Comparison of ENCODE assay signal across 16 cellular contexts in the genomic region with DNA sequence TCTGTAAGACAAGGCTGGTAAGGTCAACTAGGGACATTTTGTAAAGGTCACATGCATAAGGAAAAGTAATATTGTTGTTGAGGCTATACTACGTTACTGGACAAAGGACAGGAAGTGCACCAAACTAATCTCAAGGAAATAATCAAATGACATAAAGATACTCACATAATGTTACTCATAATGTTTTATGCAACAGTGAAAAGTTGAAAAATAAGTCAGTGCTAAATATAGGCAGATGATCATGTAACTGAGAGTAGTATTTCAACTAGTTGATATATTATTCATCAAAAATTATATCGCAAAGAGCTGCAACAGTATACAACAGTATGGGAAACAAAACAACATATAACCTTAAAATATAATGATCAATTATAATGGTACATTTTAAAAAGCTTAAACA.
A peak's percentile ranks its signal among the peaks of the same experiment; 100 is the strongest.
DNase-seq lines count a peak whose midpoint lies in the region; ATAC-seq, FAIRE-seq and TF ChIP-seq lines count a peak whose summit lies in the region.
"Had no signal": no experiment of that assay in that cellular context is flagged by ENCODE, and none has a peak within 500 bp of the region (broad histone marks: within the 10 kb centered on the region; RNA-seq: fewer than 3 reads in every experiment).

No MANE protein-coding gene starts in this region.

- no peak for FAIRE-seq in bronchial epithelial cell (lab: Jason Lieb, UNC)
- FAIRE-seq: G401.6, GM12892, H54 had no signal

- H2BK15ac ChIP-seq in IMR-90 (ENCODE audit: low read depth, low read length): peak overlapping the region; percentile 82; the same call in 2 of the 3 replicates

- H3K27ac Mint-ChIP-seq in endothelial cell (ENCODE audit: unreplicated experiment): no peak overlapping the region
- H3K27ac Mint-ChIP-seq: CD8-positive, alpha-beta T cell had no signal

- TF ChIP-seq CTCF in IMR-90 (conservative IDR thresholded peaks at IDR 0.05; ENCODE audit: low read depth, low read length) (no peak), bronchial epithelial cell (IDR thresholded peaks at IDR 0.05; ENCODE audit: insufficient read depth, low read length, severe bottlenecking) (no peak), fibroblast of pulmonary artery (IDR thresholded peaks at IDR 0.05; ENCODE audit: low read length, missing control alignments) (no peak), endothelial cell (IDR thresholded peaks at IDR 0.05; ENCODE audit: unreplicated experiment) (no peak)

- H3K36me3 ChIP-seq in IMR-90 (ENCODE audit: control insufficient read depth, insufficient read depth, low read length) (no peaks in the 10 kb centered on the region), bronchial epithelial cell (ENCODE audit: control insufficient read depth, insufficient read depth, low read length) (no peaks in the 10 kb centered on the region)
- H3K36me3 ChIP-seq: HAP-1 had no signal

- H3K79me1 ChIP-seq in IMR-90 (ENCODE audit: low read depth in 1 of 2, low read length in 2 of 2): peaks cover 17 to 26% of the 10 kb centered on the region in 2 experiments; a peak in 3 of 4 replicates

- no peak overlapping the region for H3K4me3 Mint-ChIP-seq in endothelial cell (ENCODE audit: unreplicated experiment)
- H3K4me3 Mint-ChIP-seq: CD8-positive, alpha-beta T cell had no signal

- peak overlapping the region; percentile 79 for H2BK20ac ChIP-seq in IMR-90 (ENCODE audit: low read depth, low read length)

- WGBS in IMR-90 (ENCODE audit: extremely low coverage in 2 of 2, insufficient read length in 1 of 2), 2 experiments: no CpG with 5 or more reads among the region's 2 CpGs

- no peaks in the 10 kb centered on the region for H3K27me3 Mint-ChIP-seq in endothelial cell (ENCODE audit: unreplicated experiment)

- peak overlapping the region; percentile 49; the same call in 1 of the 2 replicates for H3K4ac ChIP-seq in IMR-90 (ENCODE audit: low read depth, low read length)

- intact Hi-C loops in IMR-90 (cut with micrococcal nuclease): no loop called here

- no peak overlapping the region for H2AK9ac ChIP-seq in IMR-90 (replicated peaks; ENCODE audit: low read depth, low read length, poor library complexity)

- H2AK5ac ChIP-seq in IMR-90 (ENCODE audit: low read depth, low read length): no peak overlapping the region

- no peak overlapping the region for H2AFZ ChIP-seq in IMR-90 (replicated peaks; ENCODE audit: low read length, poor library complexity)

- no peaks in the 10 kb centered on the region for H3K9me3 Mint-ChIP-seq in endothelial cell (ENCODE audit: unreplicated experiment)

- no peak overlapping the region for H3K9ac ChIP-seq in IMR-90 (ENCODE audit: low read depth, low read length)

- in situ Hi-C loops in IMR-90 (cut with MboI; ENCODE audit: low sequenced_read_pairs): loop anchor here (25.0 kb wide), 1 partner anchor 859 kb away; no protein-coding TSS in a partner anchor

- H3K14ac ChIP-seq in IMR-90 (replicated peaks; ENCODE audit: low read depth, low read length): 0 out of 2 replicates have a peak overlapping the region, but pooled peaks have one; percentile 0

- H3K4me2 ChIP-seq in IMR-90 (ENCODE audit: low read depth, low read length): no peak overlapping the region

- CTCF ChIA-PET in IMR-90 (lab: Yijun Ruan, JAX): no interaction called here

- no peak for TF ChIP-seq POLR2A in IMR-90 (IDR thresholded peaks at IDR 0.05; ENCODE audit: low read depth, low read length)

- H2BK120ac ChIP-seq in IMR-90 (ENCODE audit: low read depth, low read length): peak overlapping the region; percentile 38

- no peaks in the 10 kb centered on the region for H3K27me3 ChIP-seq in IMR-90 (ENCODE audit: control insufficient read depth, insufficient read depth, low read length)
- no peaks in the 10 kb centered on the region for H3K27me3 ChIP-seq in bronchial epithelial cell (ENCODE audit: control insufficient read depth, insufficient read depth, low read length)

- H3K4me3 ChIP-seq in IMR-90 (ENCODE audit: insufficient read depth, low read depth, low read length): no peak overlapping the region
- no peak overlapping the region for H3K4me3 ChIP-seq in bronchial epithelial cell (ENCODE audit: low read depth, low read length)
- H3K4me3 ChIP-seq in fibroblast of pulmonary artery (replicated peaks; ENCODE audit: low read depth, low read length): no peak overlapping the region
- H3K4me3 ChIP-seq: HAP-1 had no signal

- no peaks in the 10 kb centered on the region for H3K36me3 Mint-ChIP-seq in endothelial cell (ENCODE audit: low read depth, unreplicated experiment)
- H3K36me3 Mint-ChIP-seq: CD8-positive, alpha-beta T cell had no signal

- peak overlapping the region; percentile 84; the same call in 1 of the 2 replicates for H4K91ac ChIP-seq in IMR-90 (ENCODE audit: insufficient read depth, low read depth, low read length)

- peak overlapping the region; percentile 68 for H2BK5ac ChIP-seq in IMR-90 (ENCODE audit: low read depth, low read length, poor library complexity, severe bottlenecking)

- H3K27ac ChIP-seq in IMR-90 (ENCODE audit: insufficient read depth, low read length): peak overlapping the region; percentile 57; the same call in 1 of the 2 replicates

- POLR2A ChIA-PET in IMR-90 (lab: Charles Lee; ENCODE audit: unreplicated experiment): no interaction called here

- dilution Hi-C loops in IMR-90 (cut with HindIII; ENCODE audit: low sequenced_read_pairs, unreplicated experiment): no loop called here

- no peak for ATAC-seq in IMR-90 (ENCODE audit: low read depth)
- ATAC-seq: CD8-positive, alpha-beta T cell had no signal

- no peaks in the 10 kb centered on the region; the same call in 1 of the 2 replicates for H3K9me1 ChIP-seq in IMR-90 (ENCODE audit: insufficient read depth, low read length)

- H3K9me3 ChIP-seq in IMR-90 (ENCODE audit: control insufficient read depth, insufficient read depth, low read length): no peaks in the 10 kb centered on the region
- H3K9me3 ChIP-seq: Caco-2, HAP-1 had no signal

- no peak for TF ChIP-seq RAD21 in IMR-90 (IDR thresholded peaks at IDR 0.05; ENCODE audit: low read length)

- DNase-seq in IMR-90 (peak; percentile 17), bronchial epithelial cell (ENCODE audit: low read depth) (peak; percentile 74), fibroblast of pulmonary artery (ENCODE audit: low read depth) (peak; percentile 14), NCI-H226 (no peak), endothelial cell (ENCODE audit: low spot score) (no peak), NCI-H524 (lab: John Stamatoyannopoulos, UW) (no peak)
- DNase-seq: C1 segment of cervical spinal cord; Caco-2; CD8-positive, alpha-beta T cell; DMS153; DND-41; GOT3 had no signal

- H3K4me1 Mint-ChIP-seq in endothelial cell (ENCODE audit: unreplicated experiment): no peaks in the 10 kb centered on the region

- H4K8ac ChIP-seq in IMR-90 (ENCODE audit: low read depth in 2 of 2, low read length in 2 of 2): peak overlapping the region; percentile 20 to 62; a peak in 3 of 4 replicates

- H4K20me1 ChIP-seq in IMR-90 (ENCODE audit: insufficient read depth, low read length): no peaks in the 10 kb centered on the region

- no peak overlapping the region; the same call in 1 of the 2 replicates for H3K56ac ChIP-seq in IMR-90 (ENCODE audit: extremely low read depth, insufficient read depth, low read length)

- peaks cover 12% of the 10 kb centered on the region for H3K4me1 ChIP-seq in IMR-90 (ENCODE audit: control insufficient read depth, insufficient read depth, low read length)
- H3K4me1 ChIP-seq: Caco-2, HAP-1 had no signal

- peak overlapping the region; percentile 85 for H3K18ac ChIP-seq in IMR-90 (ENCODE audit: low read depth, low read length)

- H3K23ac ChIP-seq in IMR-90 (ENCODE audit: low read depth, low read length): no peak overlapping the region; the same call in 1 of the 2 replicates

- no TSS peak for BruUV-seq in IMR-90 (replicated peaks; lab: Mats Ljungman, UMichigan)

- H4K5ac ChIP-seq in IMR-90 (ENCODE audit: low read depth, low read length): peak overlapping the region; percentile 61

TF ChIP-seq in IMR-90, 13 proteins besides CTCF, POLR2A, EP300 and RAD21:
- TF ChIP-seq USF2 (IDR thresholded peaks at IDR 0.05; ENCODE audit: low read depth, low read length) (no peak), MAZ (IDR thresholded peaks at IDR 0.05; ENCODE audit: borderline replicate concordance, low read depth, low read length) (no peak), NFE2L2 (IDR thresholded peaks at IDR 0.05; ENCODE audit: low read depth, low read length) (no peak), FOS (IDR thresholded peaks at IDR 0.05; ENCODE audit: low read depth, low read length) (no peak), SMC3 (IDR thresholded peaks at IDR 0.05; ENCODE audit: low read depth, low read length) (no peak), ELK1 (IDR thresholded peaks at IDR 0.05; ENCODE audit: borderline replicate concordance, low read depth, low read length) (no peak), RCOR1 (IDR thresholded peaks at IDR 0.05; ENCODE audit: insufficient replicate concordance, low read length) (no peak), RFX5 (IDR thresholded peaks at IDR 0.05; ENCODE audit: low read depth, low read length) (no peak), BHLHE40 (IDR thresholded peaks at IDR 0.05; ENCODE audit: low read depth, low read length) (no peak), CEBPB (IDR thresholded peaks at IDR 0.05; ENCODE audit: low read depth, low read length) (no peak), CHD1 (IDR thresholded peaks at IDR 0.05; ENCODE audit: low read depth, low read length) (no peak), MXI1 (IDR thresholded peaks at IDR 0.05; ENCODE audit: borderline replicate concordance, low read depth, low read length) (no peak), MAFK (IDR thresholded peaks at IDR 0.05; ENCODE audit: low read depth, low read length) (no peak)
TF ChIP-seq in IMR-90: peak in this region for 0.

Comparison
In these comparisons a context has a peak if more than half of its experiments do, and no peak if none do; other contexts are left out.
1. DNase-seq: peak in IMR-90 (single experiment), bronchial epithelial cell (single experiment) and fibroblast of pulmonary artery (single experiment); none in NCI-H226 (single experiment), endothelial cell (single experiment) and NCI-H524 (0 of 2).